ENCODE assay signal across 15 cellular contexts in genomic region chr16:64475627-64476351, GRCh38.
DNase-seq lines count a peak whose midpoint lies in the region; TF ChIP-seq lines count a peak whose summit lies in the region.
"Had no signal": no experiment of that assay in that cellular context is flagged by ENCODE, and none has a peak within 500 bp of the region (broad histone marks: within the 10 kb centered on the region; RNA-seq: fewer than 3 reads in every experiment).

No MANE protein-coding gene starts in this region.

- no peak overlapping the region for H3K27ac Mint-ChIP-seq in activated T-cell treated with anti-CD3 and anti-CD28 coated beads, Interleukin-2, amount 50 U/mL, for 24 hours
- H3K27ac Mint-ChIP-seq in type B pancreatic cell, result no peak overlapping the region
- H3K27ac Mint-ChIP-seq: activated CD4-positive, alpha-beta T cell treated with anti-CD3 and anti-CD28 coated beads, Interleukin-2, amount 10 ng/mL, durations not matched to agents 7 days and 5 days; stimulated activated memory B cell treated with anti-CD40 and anti-IgM and Interleukin-4, amounts not matched to agents 10 μg/mL and 1 μg/mL and 100 μg/mL, for 72 hours had no signal

- intact Hi-C loops in sigmoid colon (cut with DNase I), result no loop called here

- peaks cover 37% of the 10 kb centered on the region for H3K9me3 Mint-ChIP-seq in activated T-cell treated with anti-CD3 and anti-CD28 coated beads, Interleukin-2, amount 50 U/mL, for 24 hours
- no peaks in the 10 kb centered on the region for H3K9me3 Mint-ChIP-seq in type B pancreatic cell

- H3K4me3 ChIP-seq in choroid plexus epithelial cell (ENCODE audit: low read depth, low read length) (no peak overlapping the region), hepatocyte (no peak overlapping the region), sigmoid colon (no peak overlapping the region)

- no peaks in the 10 kb centered on the region for H3K27me3 Mint-ChIP-seq in activated T-cell treated with anti-CD3 and anti-CD28 coated beads, Interleukin-2, amount 50 U/mL, for 24 hours
- H3K27me3 Mint-ChIP-seq in type B pancreatic cell, result peaks cover 3% of the 10 kb centered on the region
- H3K27me3 Mint-ChIP-seq: activated CD4-positive, alpha-beta T cell treated with anti-CD3 and anti-CD28 coated beads, Interleukin-2, amount 10 ng/mL, durations not matched to agents 7 days and 5 days; stimulated activated memory B cell treated with anti-CD40 and anti-IgM and Interleukin-4, amounts not matched to agents 10 μg/mL and 1 μg/mL and 100 μg/mL, for 72 hours had no signal

- WGBS in hepatocyte (ENCODE audit: low lambda C conversion rate, missing lambda C conversion rate), result 77% methylated on average over 11 of the region's 11 CpGs
- WGBS in sigmoid colon, 2 donors, result 82 to 83% methylated on average over 11 of the region's 11 CpGs

- no peak overlapping the region for H3K4me3 Mint-ChIP-seq in activated T-cell treated with anti-CD3 and anti-CD28 coated beads, Interleukin-2, amount 50 U/mL, for 24 hours
- no peak overlapping the region for H3K4me3 Mint-ChIP-seq in type B pancreatic cell
- H3K4me3 Mint-ChIP-seq: activated CD4-positive, alpha-beta T cell treated with anti-CD3 and anti-CD28 coated beads, Interleukin-2, amount 10 ng/mL, durations not matched to agents 7 days and 5 days; stimulated activated memory B cell treated with anti-CD40 and anti-IgM and Interleukin-4, amounts not matched to agents 10 μg/mL and 1 μg/mL and 100 μg/mL, for 72 hours had no signal

- no peak for TF ChIP-seq CTCF in choroid plexus epithelial cell (conservative IDR thresholded peaks at IDR 0.05; ENCODE audit: low read depth, low read length)
- TF ChIP-seq CTCF in hepatocyte (IDR thresholded peaks at IDR 0.05; ENCODE audit: poor library complexity), result no peak
- TF ChIP-seq CTCF in sigmoid colon (IDR thresholded peaks at IDR 0.05), result no peak
- no peak for TF ChIP-seq CTCF in type B pancreatic cell (conservative IDR thresholded peaks at IDR 0.05)

- TF ChIP-seq EP300 in sigmoid colon (IDR thresholded peaks at IDR 0.05), result no peak

- H3K9me2 ChIP-seq in hepatocyte (replicated peaks; ENCODE audit: insufficient read depth), result no peaks in the 10 kb centered on the region
- H3K9me2 ChIP-seq: SK-N-SH had no signal

- H3K36me3 ChIP-seq in hepatocyte (replicated peaks; ENCODE audit: insufficient read depth, low read depth) (no peaks in the 10 kb centered on the region), sigmoid colon (no peaks in the 10 kb centered on the region)

- no peaks in the 10 kb centered on the region for H3K36me3 Mint-ChIP-seq in activated T-cell treated with anti-CD3 and anti-CD28 coated beads, Interleukin-2, amount 50 U/mL, for 24 hours (ENCODE audit: low read depth)
- H3K36me3 Mint-ChIP-seq in type B pancreatic cell, result no peaks in the 10 kb centered on the region
- H3K36me3 Mint-ChIP-seq: stimulated activated memory B cell treated with anti-CD40 and anti-IgM and Interleukin-4, amounts not matched to agents 10 μg/mL and 1 μg/mL and 100 μg/mL, for 72 hours had no signal

- H3K27ac ChIP-seq in hepatocyte, result no peak overlapping the region
- H3K27ac ChIP-seq in sigmoid colon, result peak overlapping the region in 3 of 4 donors; percentile 17 to 46 (median 30)

- H3K27me3 ChIP-seq in hepatocyte (no peaks in the 10 kb centered on the region), sigmoid colon (no peaks in the 10 kb centered on the region)

- H4K20me1 ChIP-seq in hepatocyte (ENCODE audit: insufficient read depth, poor library complexity, severe bottlenecking), result no peaks in the 10 kb centered on the region

- H3K4me1 ChIP-seq in hepatocyte (ENCODE audit: insufficient read depth), result peaks cover 12% of the 10 kb centered on the region
- peaks cover 0 to 28% (median 21%) of the 10 kb centered on the region in 4 donors for H3K4me1 ChIP-seq in sigmoid colon

- DNase-seq in H4 (ENCODE audit: low spot score) (peak; percentile 34), choroid plexus epithelial cell (ENCODE audit: low read depth) (peak; percentile 92), hepatocyte (ENCODE audit: low spot score) (peak; percentile 10), sigmoid colon (no peak), HK-2 (ENCODE audit: unreplicated experiment) (no peak), GF-D8 (lab: John Stamatoyannopoulos, UW) (no peak), type B pancreatic cell (ENCODE audit: extremely low spot score, unreplicated experiment) (no peak)
- no peak for DNase-seq in activated T-cell treated with anti-CD3 and anti-CD28 coated beads, Interleukin-2, amount 50 U/mL, for 24 hours
- DNase-seq: activated CD4-positive, alpha-beta T cell treated with anti-CD3 and anti-CD28 coated beads, Interleukin-2, amount 10 ng/mL, durations not matched to agents 7 days and 5 days; activated T-cell treated with anti-CD3 and anti-CD28 coated beads, Interleukin-2, amount 50 U/mL, for 48 hours; foreskin fibroblast; GOT3; NCI-H1092; SK-N-SH had no signal

- H3K79me2 ChIP-seq in hepatocyte, result no peaks in the 10 kb centered on the region

- H2AFZ ChIP-seq in hepatocyte, result no peak overlapping the region

- no peaks in the 10 kb centered on the region for H3K4me1 Mint-ChIP-seq in activated T-cell treated with anti-CD3 and anti-CD28 coated beads, Interleukin-2, amount 50 U/mL, for 24 hours (ENCODE audit: low read depth)
- H3K4me1 Mint-ChIP-seq in type B pancreatic cell (ENCODE audit: unreplicated experiment), result peaks cover 5% of the 10 kb centered on the region
- H3K4me1 Mint-ChIP-seq: activated CD4-positive, alpha-beta T cell treated with anti-CD3 and anti-CD28 coated beads, Interleukin-2, amount 10 ng/mL, durations not matched to agents 7 days and 5 days; stimulated activated memory B cell treated with anti-CD40 and anti-IgM and Interleukin-4, amounts not matched to agents 10 μg/mL and 1 μg/mL and 100 μg/mL, for 72 hours had no signal

- no peak overlapping the region for H3K4me2 ChIP-seq in hepatocyte
- H3K4me2 ChIP-seq: SK-N-SH had no signal

- no peak for TF ChIP-seq POLR2A in sigmoid colon (IDR thresholded peaks at IDR 0.05)

- no peaks in the 10 kb centered on the region for H3K9me3 ChIP-seq in hepatocyte (ENCODE audit: low read depth)
- H3K9me3 ChIP-seq in sigmoid colon, result no peaks in the 10 kb centered on the region
- H3K9me3 ChIP-seq: SK-N-SH had no signal

Comparison
In these comparisons a context has a peak if more than half of its experiments do, and no peak if none do; other contexts are left out.
1. DNase-seq: peak in H4 (single experiment), choroid plexus epithelial cell (single experiment) and hepatocyte (single experiment); none in sigmoid colon (single experiment), activated T-cell treated with anti-CD3 and anti-CD28 coated beads, Interleukin-2, amount 50 U/mL, for 24 hours (single experiment), HK-2 (single experiment), GF-D8 (single experiment) and type B pancreatic cell (single experiment).